2 cellular contexts compared by ENCODE assay signal in genomic region chr7:129244220-129244619, GRCh38.
TF ChIP-seq lines count a peak whose summit lies in the region.

No MANE protein-coding gene starts in this region.

TF ChIP-seq in IMR-90, 13 proteins besides CTCF, POLR2A, EP300 and RAD21:
- no peak for TF ChIP-seq MAZ (IDR thresholded peaks at IDR 0.05; ENCODE audit: borderline replicate concordance, low read depth, low read length)
- no peak for TF ChIP-seq USF2 (IDR thresholded peaks at IDR 0.05; ENCODE audit: low read depth, low read length)
- TF ChIP-seq BHLHE40 (IDR thresholded peaks at IDR 0.05; ENCODE audit: low read depth, low read length) = no peak
- TF ChIP-seq FOS (IDR thresholded peaks at IDR 0.05; ENCODE audit: low read depth, low read length) = no peak
- TF ChIP-seq SMC3 (IDR thresholded peaks at IDR 0.05; ENCODE audit: low read depth, low read length) = no peak
- TF ChIP-seq RFX5 (IDR thresholded peaks at IDR 0.05; ENCODE audit: low read depth, low read length) = no peak
- no peak for TF ChIP-seq ELK1 (IDR thresholded peaks at IDR 0.05; ENCODE audit: borderline replicate concordance, low read depth, low read length)
- TF ChIP-seq NFE2L2 (IDR thresholded peaks at IDR 0.05; ENCODE audit: low read depth, low read length) = no peak
- no peak for TF ChIP-seq CEBPB (IDR thresholded peaks at IDR 0.05; ENCODE audit: low read depth, low read length)
- TF ChIP-seq RCOR1 (IDR thresholded peaks at IDR 0.05; ENCODE audit: insufficient replicate concordance, low read length) = no peak
- no peak for TF ChIP-seq MXI1 (IDR thresholded peaks at IDR 0.05; ENCODE audit: borderline replicate concordance, low read depth, low read length)
- TF ChIP-seq CHD1 (IDR thresholded peaks at IDR 0.05; ENCODE audit: low read depth, low read length) = no peak
- no peak for TF ChIP-seq MAFK (IDR thresholded peaks at IDR 0.05; ENCODE audit: low read depth, low read length)
TF ChIP-seq in IMR-90: peak in this region for 0.

TF ChIP-seq in K562, 482 proteins besides CTCF, POLR2A, EP300 and RAD21:
- no peak for TF ChIP-seq POLR2AphosphoS5 (IDR thresholded peaks at IDR 0.05; ENCODE audit: control insufficient read depth, insufficient read depth, low read depth, low read length)
- 0 out of 2 replicates have a peak, but pooled peaks have one; percentile 24 for TF ChIP-seq MTF1 (CRISPR knock-in tag; IDR thresholded peaks at IDR 0.05; ENCODE audit: borderline replicate concordance)
